14 cellular contexts compared by ENCODE assay signal in the genomic region with DNA sequence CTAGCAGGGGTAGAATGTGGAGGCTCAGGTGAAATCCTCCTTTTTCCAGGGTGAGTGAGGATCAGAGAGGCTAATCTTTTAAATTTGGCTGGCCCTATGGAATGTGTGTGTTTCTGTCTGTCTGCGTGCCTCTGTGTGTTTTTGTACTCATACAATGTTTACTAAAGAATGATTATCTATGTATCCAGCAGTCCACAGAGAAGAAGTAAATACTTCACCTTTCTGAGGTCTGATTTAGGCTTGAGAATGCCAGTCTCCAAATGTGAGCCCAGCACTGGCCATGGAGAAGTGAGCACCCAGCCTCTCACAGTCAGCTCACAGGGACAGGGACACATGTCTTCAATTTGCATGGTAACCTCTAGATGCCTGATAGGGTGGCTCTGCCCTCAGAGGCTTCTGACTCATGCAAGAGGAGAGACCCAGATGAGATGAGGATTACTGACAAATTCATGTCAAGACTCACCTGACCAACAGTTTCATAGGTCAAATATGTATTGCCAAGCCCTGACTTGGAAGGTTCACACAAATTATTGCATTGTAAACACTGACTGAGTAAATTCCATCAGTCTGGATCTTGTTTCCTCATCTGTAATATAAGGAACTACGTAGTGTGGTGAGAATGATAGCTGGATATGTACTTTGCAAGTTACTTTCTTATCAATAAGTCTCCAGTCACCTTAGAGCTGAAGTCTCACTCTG. TPM values are rescaled to one million over a fixed set of nuclear protein-coding genes. Genes with fewer than 3 reads are reported as not detected.
DNase-seq lines count a peak whose midpoint lies in the region; ATAC-seq, FAIRE-seq and TF ChIP-seq lines count a peak whose summit lies in the region.
"Had no signal": no experiment of that assay in that cellular context is flagged by ENCODE, and none has a peak within 500 bp of the region (broad histone marks: within the 10 kb centered on the region; RNA-seq: fewer than 3 reads in every experiment).

No MANE protein-coding gene starts in this region.

- WGBS in trophoblast cell (ENCODE audit: extremely low coverage, insufficient coverage, insufficient read length): no CpG with 5 or more reads among the region's 2 CpGs

- no TSS peak for BruUV-seq in HCT116 (replicated peaks; lab: Mats Ljungman, UMichigan)
- no TSS peak for BruUV-seq in Panc1 (replicated peaks; lab: Mats Ljungman, UMichigan)

- in situ Hi-C loops in Panc1 (cut with HindIII; ENCODE audit: low pct_unique_long_range_greater_than_20kb, low sequenced_read_pairs): no loop called here

- H3K18ac ChIP-seq in trophoblast cell (ENCODE audit: low read length): no peak overlapping the region

- H4K20me1 ChIP-seq in HCT116 (ENCODE audit: insufficient read depth): no peaks in the 10 kb centered on the region

- H2AK5ac ChIP-seq in trophoblast cell (ENCODE audit: low read length): no peak overlapping the region

- no peaks in the 10 kb centered on the region for H3K9me2 ChIP-seq in HCT116 (ENCODE audit: insufficient read depth)

- H3K27ac ChIP-seq in HCT116 (ENCODE audit: low read depth, low read length): no peak overlapping the region
- no peak overlapping the region for H3K27ac ChIP-seq in Panc1 (ENCODE audit: low read length)
- no peak overlapping the region for H3K27ac ChIP-seq in trophoblast cell (ENCODE audit: low read depth, low read length)
- H3K27ac ChIP-seq: Peyer's patch had no signal

- RAD21 ChIA-PET in HCT116 (lab: Charles Lee; ENCODE audit: low non-redundant PET in 1 of 2, low total read pairs in 2 of 2, uncharacterized antibody in 2 of 2, unreplicated experiment in 2 of 2): no interaction called here

- peak; percentile 86 for FAIRE-seq in colon (lab: Jason Lieb, UNC)
- no peak for FAIRE-seq in GM12891 (lab: Jason Lieb, UNC)
- FAIRE-seq: HTR-8/SVneo had no signal

- CTCF ChIA-PET in HCT116 (lab: Charles Lee) (no interaction called here), Panc1 (lab: Charles Lee) (no interaction called here)

- H3K79me2 ChIP-seq in HCT116 (ENCODE audit: insufficient read depth, low read length) (no peaks in the 10 kb centered on the region), trophoblast cell (ENCODE audit: control insufficient read depth, insufficient read depth, low read length, poor library complexity) (no peaks in the 10 kb centered on the region)

- no peak for TF ChIP-seq POLR2A in HCT116 (IDR thresholded peaks at IDR 0.05; ENCODE audit: borderline replicate concordance, extremely low read depth, insufficient read depth, insufficient read length)
- no peak for TF ChIP-seq POLR2A in GM12891 (IDR thresholded peaks at IDR 0.05; ENCODE audit: low read depth, low read length)

- H3K14ac ChIP-seq in trophoblast cell (ENCODE audit: low read length): no peak overlapping the region

- no peak for TF ChIP-seq RAD21 in HCT116 (IDR thresholded peaks at IDR 0.05; ENCODE audit: low read depth)

- no peak for DNase-seq in HCT116 (ENCODE audit: low read depth, low spot score)
- peak; percentile 13 for DNase-seq in Panc1 (ENCODE audit: low read depth, low spot score)
- peak; percentile 68 to 86 for DNase-seq in trophoblast cell
- DNase-seq in GM12891 (ENCODE audit: insufficient read length, low spot score): no peak
- DNase-seq in SKM-1 (lab: John Stamatoyannopoulos, UW; ENCODE audit: unreplicated experiment): no peak
- DNase-seq: amniotic stem cell, left ventricle myocardium superior, NCI-H774, Peyer's patch had no signal

- H3K4me3 ChIP-seq in HCT116 (replicated peaks in 1 of 2; ENCODE audit: low read depth in 1 of 2, low read length in 2 of 2) (no peak overlapping the region), Panc1 (ENCODE audit: low read depth in 2 of 2, low read length in 2 of 2) (no peak overlapping the region), trophoblast cell (ENCODE audit: low read depth, low read length) (no peak overlapping the region)
- H3K4me3 ChIP-seq: Peyer's patch had no signal

- TF ChIP-seq CTCF in HCT116 (IDR thresholded peaks at IDR 0.05 in 2 of 3, conservative IDR thresholded peaks at IDR 0.05 in 1 of 3; ENCODE audit: borderline replicate concordance in 1 of 3, insufficient read depth in 1 of 3, low read depth in 2 of 3, low read length in 2 of 3): no peak
- no peak for TF ChIP-seq CTCF in Panc1 (IDR thresholded peaks at IDR 0.05)

- POLR2A ChIA-PET in HCT116 (lab: Charles Lee) (no interaction called here), Panc1 (lab: Charles Lee) (no interaction called here)

- H3K4me1 ChIP-seq in HCT116 (ENCODE audit: control insufficient read depth in 1 of 2, insufficient read depth in 2 of 2, low read length in 2 of 2) (peaks cover 0 to 4% of the 10 kb centered on the region in 2 experiments; a peak in 1 of 4 replicates), Panc1 (ENCODE audit: control insufficient read depth, insufficient read depth, low read length) (no peaks in the 10 kb centered on the region), trophoblast cell (ENCODE audit: control insufficient read depth in 1 of 2, insufficient read depth in 2 of 2, low read length in 2 of 2) (no peaks in the 10 kb centered on the region)
- H3K4me1 ChIP-seq: Peyer's patch had no signal

- H2BK120ac ChIP-seq in trophoblast cell (ENCODE audit: insufficient read depth, low read length, poor library complexity): no peak overlapping the region

- H2BK5ac ChIP-seq in trophoblast cell (ENCODE audit: low read depth, low read length, poor library complexity): no peak overlapping the region

- no peak overlapping the region for H4K12ac ChIP-seq in trophoblast cell (ENCODE audit: low read depth, low read length)

- H3K79me1 ChIP-seq in trophoblast cell (ENCODE audit: low read length): no peaks in the 10 kb centered on the region

- H3K36me3 ChIP-seq in HCT116 (ENCODE audit: control insufficient read depth in 1 of 2, insufficient read depth in 2 of 2, low read length in 2 of 2) (no peaks in the 10 kb centered on the region), Panc1 (ENCODE audit: control insufficient read depth, insufficient read depth, low read length) (no peaks in the 10 kb centered on the region), trophoblast cell (ENCODE audit: control insufficient read depth in 1 of 2, insufficient read depth in 2 of 2, low read length in 2 of 2) (no peaks in the 10 kb centered on the region)
- H3K36me3 ChIP-seq: Peyer's patch had no signal

- H3K4ac ChIP-seq in trophoblast cell (ENCODE audit: low read depth, low read length): no peak overlapping the region

- peak; percentile 44; the same call in 1 of the 2 replicates for ATAC-seq in HCT116
- ATAC-seq in Panc1: no peak
- ATAC-seq in HG02610 (IDR thresholded peaks at IDR 0.05; ENCODE audit: unreplicated experiment): no peak
- ATAC-seq: left ventricle myocardium superior had no signal

- no peak overlapping the region for H4K91ac ChIP-seq in trophoblast cell (ENCODE audit: low read depth, low read length)

- no peak overlapping the region for H4K8ac ChIP-seq in trophoblast cell (ENCODE audit: low read depth, low read length)

- no peak overlapping the region for H3K23ac ChIP-seq in trophoblast cell (ENCODE audit: low read length)

- intact Hi-C loops in HCT116 (cut with micrococcal nuclease) (no loop called here), Panc1 (cut with micrococcal nuclease; ENCODE audit: unreplicated experiment) (no loop called here)

- H3K9me3 ChIP-seq in HCT116 (ENCODE audit: control insufficient read depth in 1 of 2, insufficient read depth in 1 of 2, low read depth in 1 of 2, low read length in 2 of 2): no peaks in the 10 kb centered on the region
- H3K9me3 ChIP-seq in Panc1 (ENCODE audit: control insufficient read depth, insufficient read depth, low read depth, low read length): no peaks in the 10 kb centered on the region
- no peaks in the 10 kb centered on the region for H3K9me3 ChIP-seq in trophoblast cell (ENCODE audit: insufficient read depth, low read depth, low read length)
- H3K9me3 ChIP-seq: Peyer's patch had no signal

- H2BK12ac ChIP-seq in trophoblast cell (ENCODE audit: low read length): no peak overlapping the region

- peaks cover 22% of the 10 kb centered on the region; the same call in 1 of the 2 replicates for H3K27me3 ChIP-seq in HCT116 (ENCODE audit: insufficient read depth, low read length)
- H3K27me3 ChIP-seq in Panc1 (ENCODE audit: control insufficient read depth, insufficient read depth, low read length): no peaks in the 10 kb centered on the region
- no peaks in the 10 kb centered on the region for H3K27me3 ChIP-seq in trophoblast cell (ENCODE audit: insufficient read depth, low read length)
- H3K27me3 ChIP-seq: Peyer's patch had no signal

- H2AFZ ChIP-seq in HCT116 (ENCODE audit: low read depth, low read length, poor library complexity, severe bottlenecking): no peak overlapping the region
- H2AFZ ChIP-seq in trophoblast cell (ENCODE audit: insufficient read depth, low read length, poor library complexity): no peak overlapping the region

- no peak overlapping the region for H3K9ac ChIP-seq in HCT116 (ENCODE audit: low read length)
- H3K9ac ChIP-seq in trophoblast cell (ENCODE audit: low read length): no peak overlapping the region

- no peak overlapping the region for H3K4me2 ChIP-seq in HCT116 (ENCODE audit: low read length)
- H3K4me2 ChIP-seq in trophoblast cell (ENCODE audit: low read length): no peak overlapping the region

TF ChIP-seq in HCT116, 20 proteins besides CTCF, POLR2A, EP300 and RAD21 (continues in another document):
- TF ChIP-seq SIN3A (IDR thresholded peaks at IDR 0.05; ENCODE audit: low read depth) (no peak), CEBPB (IDR thresholded peaks at IDR 0.05; ENCODE audit: low read depth) (no peak), EZH2 (IDR thresholded peaks at IDR 0.05) (no peak)

TF ChIP-seq in GM12891, 5 proteins besides CTCF, POLR2A, EP300 and RAD21 (continues in another document):
- no peak for TF ChIP-seq SPI1 (IDR thresholded peaks at IDR 0.05; ENCODE audit: low read depth, low read length)
- TF ChIP-seq TAF1 (IDR thresholded peaks at IDR 0.05; ENCODE audit: low read depth, low read length): no peak
- no peak for TF ChIP-seq PAX5 (IDR thresholded peaks at IDR 0.05; ENCODE audit: insufficient read depth, low read length, severe bottlenecking)
- no peak for TF ChIP-seq POLR2AphosphoS5 (IDR thresholded peaks at IDR 0.05; ENCODE audit: low read depth, low read length)

RNA-seq across cellular contexts. Expression of a gene that starts 31.0 kb away (rescaled TPM):
- total RNA-seq in HCT116 (2021; ENCODE audit: unreplicated experiment) (not detected), Panc1 (2021; ENCODE audit: unreplicated experiment) (not detected)
- 0.01 TPM in 1 of 2 replicates, not detected in the other for polyA plus RNA-seq in HCT116 (2012)
- not detected for polyA plus RNA-seq in Panc1 (2012; ENCODE audit: insufficient read length)
- 0.26 and 0.30 TPM in 2 replicates for polyA plus RNA-seq in trophoblast cell (2013)
- 0.04 TPM for polyA plus RNA-seq in GM12891 (2012; ENCODE audit: low read depth, missing spikeins)
- total RNA-seq: fibroblast of lung, pulmonary artery endothelial cell had no signal

RNA-seq across cellular contexts. Expression of a gene that starts 39.1 kb away (rescaled TPM):
- total RNA-seq in HCT116 (2021; ENCODE audit: unreplicated experiment): 2,938 TPM
- polyA plus RNA-seq in HCT116 (2012): 1,265 and 1,358 TPM in 2 replicates
- 1,134 TPM for total RNA-seq in Panc1 (2021; ENCODE audit: unreplicated experiment)
- polyA plus RNA-seq in Panc1 (2012; ENCODE audit: insufficient read length): 974 TPM
- polyA plus RNA-seq in trophoblast cell (2013): 1,140 and 1,225 TPM in 2 replicates
- 2,008 TPM for polyA plus RNA-seq in GM12891 (2012; ENCODE audit: low read depth, missing spikeins)

RNA-seq across cellular contexts. Expression of a gene that starts 58.9 kb away (rescaled TPM):
- total RNA-seq in HCT116 (2021; ENCODE audit: unreplicated experiment) (7.3 TPM), Panc1 (2021; ENCODE audit: unreplicated experiment) (1.3 TPM)
- polyA plus RNA-seq in HCT116 (2012): 2.7 and 3.1 TPM in 2 replicates
- polyA plus RNA-seq in Panc1 (2012; ENCODE audit: insufficient read length): 0.59 TPM
- 2.6 and 2.8 TPM in 2 replicates for polyA plus RNA-seq in trophoblast cell (2013)
- polyA plus RNA-seq in GM12891 (2012; ENCODE audit: low read depth, missing spikeins): 1.3 TPM

Comparison
In these comparisons a context has a peak if more than half of its experiments do, and no peak if none do; other contexts are left out.
1. DNase-seq: peak in Panc1 (single experiment) and trophoblast cell (2 of 2); none in HCT116 (single experiment), GM12891 (single experiment) and SKM-1 (single experiment).